1 cellular context compared by ENCODE assay signal in genomic region chr9:92001244-92001643, GRCh38.
TF ChIP-seq lines count a peak whose summit lies in the region.

No MANE protein-coding gene starts in this region.

TF ChIP-seq in IMR-90, 13 proteins besides CTCF, POLR2A, EP300 and RAD21:
- TF ChIP-seq RCOR1 (IDR thresholded peaks at IDR 0.05; ENCODE audit: insufficient replicate concordance, low read length) (no peak), MAFK (IDR thresholded peaks at IDR 0.05; ENCODE audit: low read depth, low read length) (no peak), ELK1 (IDR thresholded peaks at IDR 0.05; ENCODE audit: borderline replicate concordance, low read depth, low read length) (no peak), MAZ (IDR thresholded peaks at IDR 0.05; ENCODE audit: borderline replicate concordance, low read depth, low read length) (no peak), MXI1 (IDR thresholded peaks at IDR 0.05; ENCODE audit: borderline replicate concordance, low read depth, low read length) (no peak), NFE2L2 (IDR thresholded peaks at IDR 0.05; ENCODE audit: low read depth, low read length) (no peak), FOS (IDR thresholded peaks at IDR 0.05; ENCODE audit: low read depth, low read length) (no peak), CEBPB (IDR thresholded peaks at IDR 0.05; ENCODE audit: low read depth, low read length) (no peak), CHD1 (IDR thresholded peaks at IDR 0.05; ENCODE audit: low read depth, low read length) (no peak), SMC3 (IDR thresholded peaks at IDR 0.05; ENCODE audit: low read depth, low read length) (no peak), USF2 (IDR thresholded peaks at IDR 0.05; ENCODE audit: low read depth, low read length) (no peak), RFX5 (IDR thresholded peaks at IDR 0.05; ENCODE audit: low read depth, low read length) (no peak), BHLHE40 (IDR thresholded peaks at IDR 0.05; ENCODE audit: low read depth, low read length) (no peak)
TF ChIP-seq in IMR-90: peak in this region for 0.
